29 cellular contexts compared by ENCODE assay signal in genomic region chr10:88623835-88624234, GRCh38. TPM values are rescaled to one million over a fixed set of nuclear protein-coding genes. Genes with fewer than 3 reads are reported as not detected.
A peak's percentile ranks its signal among the peaks of the same experiment; 100 is the strongest.
DNase-seq lines count a peak whose midpoint lies in the region; ATAC-seq, FAIRE-seq and TF ChIP-seq lines count a peak whose summit lies in the region.
"Had no signal": no experiment of that assay in that cellular context is flagged by ENCODE, and none has a peak within 500 bp of the region (broad histone marks: within the 10 kb centered on the region; RNA-seq: fewer than 3 reads in every experiment).

No MANE protein-coding gene starts in this region.

- FAIRE-seq in GM12891 (lab: Jason Lieb, UNC) (peak; percentile 5), GM12892 (lab: Jason Lieb, UNC) (peak; percentile 53)
- FAIRE-seq: A204.1, GM12878, GM18507 had no signal

- ATAC-seq in SK-N-SH treated with all-trans-retinoic acid at 6 μM for 48 hours (0 out of 3 replicates have a peak, but pooled peaks have one; percentile 28), esophagus mucosa (no peak)
- ATAC-seq: GM12878 had no signal

- DNase-seq in GM12891 (ENCODE audit: insufficient read length, low spot score) (no peak), GM12892 (ENCODE audit: insufficient read length) (no peak), hippocampal formation (lab: John Stamatoyannopoulos, UW) (no peak), T-helper 1 cell (no peak)
- DNase-seq: 8988T; ACHN; BE2C; C1 segment of cervical spinal cord; CD4-positive, alpha-beta memory T cell; CD4-positive, CD25-positive, alpha-beta regulatory T cell; CD8-positive, alpha-beta memory T cell; COR-L47; DMS 273 treated with DMSO at 0.1 percent for 48 hours; DMS153; DMS53; DMS79; DND-41; EL; GDM1 had no signal

- TF ChIP-seq POLR2A in GM12891 (IDR thresholded peaks at IDR 0.05; ENCODE audit: low read depth, low read length) (no peak), GM12892 (IDR thresholded peaks at IDR 0.05; ENCODE audit: low read depth, low read length) (no peak)

TF ChIP-seq in GM12891, 5 proteins besides CTCF, POLR2A, EP300 and RAD21:
- TF ChIP-seq SPI1 (IDR thresholded peaks at IDR 0.05; ENCODE audit: low read depth, low read length) (no peak), PAX5 (IDR thresholded peaks at IDR 0.05; ENCODE audit: insufficient read depth, low read length, severe bottlenecking) (no peak)

TF ChIP-seq in SK-N-SH treated with all-trans-retinoic acid at 6 μM for 48 hours, 23 proteins besides CTCF, POLR2A, EP300 and RAD21:
- TF ChIP-seq ZNF565 (CRISPR knock-in tag; conservative IDR thresholded peaks at IDR 0.05; ENCODE audit: low read depth) (no peak), ZNF70 (CRISPR knock-in tag; IDR thresholded peaks at IDR 0.05) (peak; percentile 68), ISL1 (CRISPR knock-in tag; IDR thresholded peaks at IDR 0.05) (peak; percentile 64), TCF4 (CRISPR knock-in tag; IDR thresholded peaks at IDR 0.05; ENCODE audit: borderline replicate concordance) (peak; percentile 86), TSHZ2 (CRISPR knock-in tag; IDR thresholded peaks at IDR 0.05) (peak; percentile 91)

RNA-seq across cellular contexts. Expression of gene LIPJ, which starts 37.3 kb away (rescaled TPM):
- not detected for polyA plus RNA-seq in GM12891 (2012; ENCODE audit: low read depth, missing spikeins)
- polyA plus RNA-seq in GM12892 (2012; ENCODE audit: missing spikeins) = 0.06 TPM
- total RNA-seq in esophagus mucosa = 0.12 TPM
- total RNA-seq: CD4-positive, CD25-positive, alpha-beta regulatory T cell; Daoy; G401 had no signal
- polyA plus RNA-seq: AG04450; CD14-positive monocyte; CD4-positive, alpha-beta memory T cell; CD4-positive, CD25-positive, alpha-beta regulatory T cell; CD8-positive, alpha-beta memory T cell had no signal

RNA-seq across cellular contexts. Expression of gene LIPF, which starts 40.4 kb away (rescaled TPM):
- polyA plus RNA-seq in GM12891 (2012; ENCODE audit: low read depth, missing spikeins) = not detected
- polyA plus RNA-seq in GM12892 (2012; ENCODE audit: missing spikeins) = not detected
- total RNA-seq in esophagus mucosa = not detected
- total RNA-seq: A673; CD4-positive, alpha-beta memory T cell; CD4-positive, CD25-positive, alpha-beta regulatory T cell; CD8-positive, alpha-beta memory T cell; Daoy; G401; GM12878 had no signal
- polyA plus RNA-seq: AG04450; CD14-positive monocyte; CD4-positive, alpha-beta memory T cell; CD4-positive, CD25-positive, alpha-beta regulatory T cell; CD8-positive, alpha-beta memory T cell; GM12878 had no signal

RNA-seq across cellular contexts. Expression of gene RNLS, which starts 40.7 kb away (rescaled TPM):
- 4.9 TPM for polyA plus RNA-seq in GM12891 (2012; ENCODE audit: low read depth, missing spikeins)
- polyA plus RNA-seq in GM12892 (2012; ENCODE audit: missing spikeins) = 4.7 TPM
- total RNA-seq in esophagus mucosa = 10.0 TPM
